Comparison of ENCODE assay signal across 13 cellular contexts in genomic region chr4:52824603-52825310, GRCh38. TPM values are rescaled to one million over a fixed set of nuclear protein-coding genes. Genes with fewer than 3 reads are reported as not detected.
DNase-seq lines count a peak whose midpoint lies in the region; ATAC-seq, FAIRE-seq and TF ChIP-seq lines count a peak whose summit lies in the region.
"Had no signal": no experiment of that assay in that cellular context is flagged by ENCODE, and none has a peak within 500 bp of the region (broad histone marks: within the 10 kb centered on the region; RNA-seq: fewer than 3 reads in every experiment).

No MANE protein-coding gene starts in this region.

- no peak overlapping the region for H3K23ac ChIP-seq in mesenchymal stem cell (ENCODE audit: low read length in 2 of 2)

- WGBS in esophagus muscularis mucosa: 29% methylated on average over 6 of the region's 8 CpGs
- WGBS in mesenchymal stem cell: 5% methylated on average over 7 of the region's 8 CpGs

- H3K4me3 Mint-ChIP-seq in activated naive CD8-positive, alpha-beta T cell: no peak overlapping the region
- no peak overlapping the region for H3K4me3 Mint-ChIP-seq in activated naive CD8-positive, alpha-beta T cell treated with anti-CD3 and anti-CD28 coated beads for 36 hours

- H3K4me1 Mint-ChIP-seq in activated naive CD8-positive, alpha-beta T cell (ENCODE audit: low read depth): peaks cover 34% of the 10 kb centered on the region
- peaks cover 27% of the 10 kb centered on the region for H3K4me1 Mint-ChIP-seq in activated naive CD8-positive, alpha-beta T cell treated with anti-CD3 and anti-CD28 coated beads for 36 hours

- H3K27me3 ChIP-seq in esophagus muscularis mucosa (no peaks in the 10 kb centered on the region), mesenchymal stem cell (ENCODE audit: control insufficient read depth in 1 of 2, insufficient read depth in 1 of 2, low read length in 2 of 2) (peaks cover 0 to 3% of the 10 kb centered on the region in 2 experiments)
- H3K27me3 ChIP-seq: uterus had no signal

- peak overlapping the region; percentile 87 for H2BK5ac ChIP-seq in mesenchymal stem cell (ENCODE audit: low read depth, low read length, poor library complexity, severe bottlenecking)

- peak overlapping the region in 1 of 2 experiments; percentile 96 for H2BK12ac ChIP-seq in mesenchymal stem cell (ENCODE audit: low read length in 2 of 2)

- no peak for TF ChIP-seq CTCF in esophagus muscularis mucosa (IDR thresholded peaks at IDR 0.05)

- H3K9me3 ChIP-seq in esophagus muscularis mucosa (no peaks in the 10 kb centered on the region), mesenchymal stem cell (ENCODE audit: control insufficient read depth, low read length) (no peaks in the 10 kb centered on the region)
- H3K9me3 ChIP-seq: uterus had no signal

- TF ChIP-seq EP300 in esophagus muscularis mucosa (IDR thresholded peaks at IDR 0.05): no peak

- H3K4me1 ChIP-seq in esophagus muscularis mucosa (peaks cover 14 to 35% (median 33%) of the 10 kb centered on the region in 4 donors), mesenchymal stem cell (ENCODE audit: control insufficient read depth, insufficient read depth, low read depth, low read length) (peaks cover 19% of the 10 kb centered on the region)
- H3K4me1 ChIP-seq: uterus had no signal

- H3K4me3 ChIP-seq in esophagus muscularis mucosa: no peak overlapping the region
- H3K4me3 ChIP-seq in mesenchymal stem cell (ENCODE audit: insufficient read depth in 1 of 2, low read depth in 1 of 2, low read length in 2 of 2): no peak overlapping the region
- H3K4me3 ChIP-seq: uterus had no signal

- H3K36me3 ChIP-seq in esophagus muscularis mucosa (no peaks in the 10 kb centered on the region), mesenchymal stem cell (ENCODE audit: control insufficient read depth in 1 of 2, insufficient read depth in 2 of 2, low read depth in 1 of 2, low read length in 2 of 2) (no peaks in the 10 kb centered on the region)
- H3K36me3 ChIP-seq: uterus had no signal

- H4K91ac ChIP-seq in mesenchymal stem cell (ENCODE audit: low read length): peak overlapping the region; percentile 24

- H3K36me3 Mint-ChIP-seq in activated naive CD8-positive, alpha-beta T cell: no peaks in the 10 kb centered on the region
- H3K36me3 Mint-ChIP-seq in activated naive CD8-positive, alpha-beta T cell treated with anti-CD3 and anti-CD28 coated beads for 36 hours: peaks cover 2% of the 10 kb centered on the region

- TF ChIP-seq POLR2A in esophagus muscularis mucosa (IDR thresholded peaks at IDR 0.05; ENCODE audit: low read depth): no peak

- H3K27ac ChIP-seq in esophagus muscularis mucosa (replicated peaks in 1 of 4) (peak overlapping the region; percentile 38 to 67 (median 46)), mesenchymal stem cell (ENCODE audit: low read length, poor library complexity, severe bottlenecking) (peak overlapping the region; percentile 82)
- H3K27ac ChIP-seq: uterus had no signal

- H2AFZ ChIP-seq in mesenchymal stem cell (ENCODE audit: low read depth, low read length): no peak overlapping the region

- intact Hi-C loops in esophagus muscularis mucosa (cut with DNase I): loop anchor here (5.0 kb wide), 1 partner anchor 38 kb away; the partner anchor contains the start of gene RASL11B

- no peak overlapping the region for H3K4me2 ChIP-seq in mesenchymal stem cell (ENCODE audit: low read length, poor library complexity, severe bottlenecking)

- no peak for ATAC-seq in GM21367 (IDR thresholded peaks at IDR 0.05; ENCODE audit: unreplicated experiment)

- peak overlapping the region in 1 of 2 experiments; percentile 30 for H3K4ac ChIP-seq in mesenchymal stem cell (ENCODE audit: low read depth in 1 of 2, low read length in 2 of 2)

- H2AK5ac ChIP-seq in mesenchymal stem cell (ENCODE audit: low read length, severe bottlenecking): peak overlapping the region; percentile 54

- peak overlapping the region in 1 of 2 experiments; percentile 74 for H3K14ac ChIP-seq in mesenchymal stem cell (ENCODE audit: low read length in 2 of 2)

- H3K79me1 ChIP-seq in mesenchymal stem cell (replicated peaks; ENCODE audit: low read length, poor library complexity, severe bottlenecking): no peaks in the 10 kb centered on the region

- H3K27ac Mint-ChIP-seq in activated naive CD8-positive, alpha-beta T cell: peak overlapping the region; percentile 54
- H3K27ac Mint-ChIP-seq in activated naive CD8-positive, alpha-beta T cell treated with anti-CD3 and anti-CD28 coated beads for 36 hours: no peak overlapping the region

- no peak overlapping the region for H3K9ac ChIP-seq in mesenchymal stem cell (ENCODE audit: low read length)

- peak; percentile 79 for FAIRE-seq in urothelium cell line (lab: Jason Lieb, UNC)

- no peak overlapping the region for H2BK15ac ChIP-seq in mesenchymal stem cell (ENCODE audit: low read depth, poor library complexity, severe bottlenecking)

- no peak for DNase-seq in activated naive CD8-positive, alpha-beta T cell treated with anti-CD3 and anti-CD28 coated beads for 36 hours
- peak; percentile 91 for DNase-seq in esophagus muscularis mucosa (ENCODE audit: extremely low spot score)
- DNase-seq in mesenchymal stem cell: peak; percentile 84
- no peak for DNase-seq in urothelium cell line (ENCODE audit: low spot score)
- no peak for DNase-seq in 8988T
- no peak for DNase-seq in middle frontal gyrus (ENCODE audit: extremely low spot score, low spot score)
- DNase-seq: ACHN; activated CD8-positive, alpha-beta memory T cell treated with anti-CD3 and anti-CD28 coated beads, Interleukin-2, amount 50 U/mL, for 48 hours; midbrain; stimulated activated CD4-positive, alpha-beta T cell treated with anti-CD3 and anti-CD28 coated beads, Interleukin-4, amount 100 ng/mL, for 1 hour; uterus had no signal

- no peaks in the 10 kb centered on the region for H3K9me3 Mint-ChIP-seq in activated naive CD8-positive, alpha-beta T cell (ENCODE audit: low read depth)
- H3K9me3 Mint-ChIP-seq in activated naive CD8-positive, alpha-beta T cell treated with anti-CD3 and anti-CD28 coated beads for 36 hours: peaks cover 2% of the 10 kb centered on the region

- H3K27me3 Mint-ChIP-seq in activated naive CD8-positive, alpha-beta T cell: no peaks in the 10 kb centered on the region
- no peaks in the 10 kb centered on the region for H3K27me3 Mint-ChIP-seq in activated naive CD8-positive, alpha-beta T cell treated with anti-CD3 and anti-CD28 coated beads for 36 hours

- H3K18ac ChIP-seq in mesenchymal stem cell (ENCODE audit: low read depth in 1 of 2, low read length in 2 of 2): peak overlapping the region; percentile 4 to 95

- H4K8ac ChIP-seq in mesenchymal stem cell (ENCODE audit: low read length): peak overlapping the region; percentile 0

- H2BK120ac ChIP-seq in mesenchymal stem cell (ENCODE audit: low read depth, low read length): no peak overlapping the region

RNA-seq across cellular contexts. Expression of gene RASL11B, which starts 37.4 kb away (rescaled TPM):
- total RNA-seq in activated naive CD8-positive, alpha-beta T cell treated with anti-CD3 and anti-CD28 coated beads for 36 hours: under 1 TPM; 0.14 to 0.32 TPM
- 1 to 10 TPM in 3 of 4 donors, under 1 TPM in 1; 0.83 to 2.3 (median 1.3) TPM for total RNA-seq in esophagus muscularis mucosa
- 0.15 TPM for polyA plus RNA-seq in mesenchymal stem cell (2013, experiment 1 of 2)
- polyA plus RNA-seq in mesenchymal stem cell (2013, experiment 2 of 2): 0.36 TPM

Comparison
In these comparisons a context has a peak if more than half of its experiments do, and no peak if none do; other contexts are left out.
1. DNase-seq: peak in esophagus muscularis mucosa (single experiment) and mesenchymal stem cell (single experiment); none in activated naive CD8-positive, alpha-beta T cell treated with anti-CD3 and anti-CD28 coated beads for 36 hours (single experiment), urothelium cell line (single experiment), 8988T (single experiment) and middle frontal gyrus (single experiment).